11 cellular contexts compared by ENCODE assay signal in genomic region chr3:152295344-152295743, GRCh38. TPM values are rescaled to one million over a fixed set of nuclear protein-coding genes. Genes with fewer than 3 reads are reported as not detected.
A peak's percentile ranks its signal among the peaks of the same experiment; 100 is the strongest.
DNase-seq lines count a peak whose midpoint lies in the region; ATAC-seq and TF ChIP-seq lines count a peak whose summit lies in the region.
"Had no signal": no experiment of that assay in that cellular context is flagged by ENCODE, and none has a peak within 500 bp of the region (broad histone marks: within the 10 kb centered on the region; RNA-seq: fewer than 3 reads in every experiment).

No MANE protein-coding gene starts in this region.

- intact Hi-C loops in activated CD4-positive, alpha-beta memory T cell treated with anti-CD3 and anti-CD28 coated beads for 36 hours (cut with micrococcal nuclease) = no loop called here

- peak; percentile 37 for ATAC-seq in effector memory CD8-positive, alpha-beta T cell (replicated peaks)
- ATAC-seq in stimulated activated naive CD8-positive, alpha-beta T cell treated with anti-CD3 and anti-CD28 coated beads, Interleukin-15, amount 100 ng/mL, for 72 hours = no peak
- ATAC-seq: A549 had no signal

- CTCF ChIA-PET in activated CD4-positive, alpha-beta T cell treated with anti-CD3 and anti-CD28 coated beads, Interleukin-2, amount 10 ng/mL, durations not matched to agents 7 days and 5 days (lab: Charles Lee) = interaction anchor here (1.2 to 1.9 kb wide), 2 partner anchors 10 to 52 kb away, joined by 5 read pairs; no protein-coding TSS in a partner anchor
- CTCF ChIA-PET in activated CD4-positive, alpha-beta memory T cell treated with anti-CD3 and anti-CD28 coated beads for 36 hours (lab: Charles Lee) = interaction anchor here (1.1 kb wide), 1 partner anchor 111 kb away, joined by 4 read pairs; no protein-coding TSS in a partner anchor

- H3K4me3 Mint-ChIP-seq in activated CD4-positive, alpha-beta T cell treated with anti-CD3 and anti-CD28 coated beads, Interleukin-2, amount 10 ng/mL, durations not matched to agents 7 days and 5 days = no peak overlapping the region
- H3K4me3 Mint-ChIP-seq in activated CD4-positive, alpha-beta memory T cell treated with anti-CD3 and anti-CD28 coated beads for 36 hours = no peak overlapping the region
- H3K4me3 Mint-ChIP-seq in effector memory CD8-positive, alpha-beta T cell = peak overlapping the region; percentile 66 to 76
- peak overlapping the region in 1 of 2 donors; percentile 39 for H3K4me3 Mint-ChIP-seq in stimulated activated naive CD8-positive, alpha-beta T cell treated with anti-CD3 and anti-CD28 coated beads, Interleukin-15, amount 100 ng/mL, for 72 hours
- H3K4me3 Mint-ChIP-seq in nephron progenitor cell = no peak overlapping the region

- H3K4me1 Mint-ChIP-seq in activated CD4-positive, alpha-beta T cell treated with anti-CD3 and anti-CD28 coated beads, Interleukin-2, amount 10 ng/mL, durations not matched to agents 7 days and 5 days = peaks cover 73% of the 10 kb centered on the region
- H3K4me1 Mint-ChIP-seq in activated CD4-positive, alpha-beta memory T cell treated with anti-CD3 and anti-CD28 coated beads for 36 hours (ENCODE audit: low read depth) = peaks cover 78% of the 10 kb centered on the region
- peaks cover 63 to 76% of the 10 kb centered on the region in 2 donors for H3K4me1 Mint-ChIP-seq in effector memory CD8-positive, alpha-beta T cell (ENCODE audit: low read depth in 2 of 2)
- peaks cover 75% of the 10 kb centered on the region for H3K4me1 Mint-ChIP-seq in stimulated activated naive CD8-positive, alpha-beta T cell treated with anti-CD3 and anti-CD28 coated beads, Interleukin-15, amount 100 ng/mL, for 72 hours
- H3K4me1 Mint-ChIP-seq in nephron progenitor cell = peaks cover 9% of the 10 kb centered on the region

- H3K27ac Mint-ChIP-seq in activated CD4-positive, alpha-beta T cell treated with anti-CD3 and anti-CD28 coated beads, Interleukin-2, amount 10 ng/mL, durations not matched to agents 7 days and 5 days = peak overlapping the region; percentile 21
- H3K27ac Mint-ChIP-seq in activated CD4-positive, alpha-beta memory T cell treated with anti-CD3 and anti-CD28 coated beads for 36 hours = peak overlapping the region; percentile 40
- H3K27ac Mint-ChIP-seq in effector memory CD8-positive, alpha-beta T cell = peak overlapping the region; percentile 54 to 79
- peak overlapping the region; percentile 22 to 66 for H3K27ac Mint-ChIP-seq in stimulated activated naive CD8-positive, alpha-beta T cell treated with anti-CD3 and anti-CD28 coated beads, Interleukin-15, amount 100 ng/mL, for 72 hours
- no peak overlapping the region for H3K27ac Mint-ChIP-seq in nephron progenitor cell

- no peaks in the 10 kb centered on the region for H3K9me3 Mint-ChIP-seq in activated CD4-positive, alpha-beta T cell treated with anti-CD3 and anti-CD28 coated beads, Interleukin-2, amount 10 ng/mL, durations not matched to agents 7 days and 5 days
- no peaks in the 10 kb centered on the region for H3K9me3 Mint-ChIP-seq in activated CD4-positive, alpha-beta memory T cell treated with anti-CD3 and anti-CD28 coated beads for 36 hours
- H3K9me3 Mint-ChIP-seq in effector memory CD8-positive, alpha-beta T cell = no peaks in the 10 kb centered on the region
- no peaks in the 10 kb centered on the region for H3K9me3 Mint-ChIP-seq in stimulated activated naive CD8-positive, alpha-beta T cell treated with anti-CD3 and anti-CD28 coated beads, Interleukin-15, amount 100 ng/mL, for 72 hours
- H3K9me3 Mint-ChIP-seq in nephron progenitor cell = no peaks in the 10 kb centered on the region

- POLR2A ChIA-PET in activated CD4-positive, alpha-beta T cell treated with anti-CD3 and anti-CD28 coated beads, Interleukin-2, amount 10 ng/mL, durations not matched to agents 7 days and 5 days (lab: Charles Lee) = no interaction called here
- POLR2A ChIA-PET in activated CD4-positive, alpha-beta memory T cell treated with anti-CD3 and anti-CD28 coated beads for 36 hours (lab: Charles Lee) = interaction anchor here (0.7 to 1.8 kb wide), 2 partner anchors 10 to 1595 kb away, joined by 3 to 9 read pairs; no protein-coding TSS in a partner anchor

- H3K27me3 Mint-ChIP-seq in activated CD4-positive, alpha-beta T cell treated with anti-CD3 and anti-CD28 coated beads, Interleukin-2, amount 10 ng/mL, durations not matched to agents 7 days and 5 days = no peaks in the 10 kb centered on the region
- H3K27me3 Mint-ChIP-seq in activated CD4-positive, alpha-beta memory T cell treated with anti-CD3 and anti-CD28 coated beads for 36 hours = no peaks in the 10 kb centered on the region
- no peaks in the 10 kb centered on the region for H3K27me3 Mint-ChIP-seq in effector memory CD8-positive, alpha-beta T cell
- no peaks in the 10 kb centered on the region for H3K27me3 Mint-ChIP-seq in stimulated activated naive CD8-positive, alpha-beta T cell treated with anti-CD3 and anti-CD28 coated beads, Interleukin-15, amount 100 ng/mL, for 72 hours
- no peaks in the 10 kb centered on the region for H3K27me3 Mint-ChIP-seq in nephron progenitor cell (ENCODE audit: low read depth, poor library complexity)

- TF ChIP-seq CTCF in nephron progenitor cell (IDR thresholded peaks at IDR 0.05) = no peak

- H3K36me3 Mint-ChIP-seq in activated CD4-positive, alpha-beta T cell treated with anti-CD3 and anti-CD28 coated beads, Interleukin-2, amount 10 ng/mL, durations not matched to agents 7 days and 5 days (ENCODE audit: low read depth) = peaks cover 56% of the 10 kb centered on the region
- peaks cover 25% of the 10 kb centered on the region for H3K36me3 Mint-ChIP-seq in activated CD4-positive, alpha-beta memory T cell treated with anti-CD3 and anti-CD28 coated beads for 36 hours
- peaks cover 73% of the 10 kb centered on the region for H3K36me3 Mint-ChIP-seq in effector memory CD8-positive, alpha-beta T cell (ENCODE audit: insufficient read depth)
- peaks cover 11% of the 10 kb centered on the region for H3K36me3 Mint-ChIP-seq in nephron progenitor cell (ENCODE audit: low read depth)

- no peak for DNase-seq in activated CD4-positive, alpha-beta T cell treated with anti-CD3 and anti-CD28 coated beads, Interleukin-2, amount 10 ng/mL, durations not matched to agents 7 days and 5 days
- no peak for DNase-seq in activated CD4-positive, alpha-beta T cell treated with anti-CD3 and anti-CD28 coated beads, Interleukin-2, amount 50 U/mL, for 4 hours
- no peak for DNase-seq in activated CD4-positive, alpha-beta memory T cell treated with anti-CD3 and anti-CD28 coated beads for 36 hours
- DNase-seq in effector memory CD8-positive, alpha-beta T cell = no peak
- no peak for DNase-seq in stimulated activated naive CD8-positive, alpha-beta T cell treated with anti-CD3 and anti-CD28 coated beads, Interleukin-15, amount 100 ng/mL, for 72 hours
- no peak for DNase-seq in nephron progenitor cell
- DNase-seq in activated gamma-delta T cell treated with Interleukin-2 at 50 U/mL for 16 hours = no peak
- no peak for DNase-seq in NCI-H1417 (lab: John Stamatoyannopoulos, UW)
- DNase-seq: amygdala, Right ventricle myocardium superior had no signal

RNA-seq across cellular contexts. Expression of gene MBNL1, which starts 26.6 kb away (rescaled TPM):
- total RNA-seq in activated CD4-positive, alpha-beta T cell treated with anti-CD3 and anti-CD28 coated beads, Interleukin-2, amount 10 ng/mL, durations not matched to agents 7 days and 5 days = 100 to 1,000 TPM; 437 to 559 TPM
- total RNA-seq in activated CD4-positive, alpha-beta memory T cell treated with anti-CD3 and anti-CD28 coated beads for 36 hours = 100 to 1,000 TPM; 290 to 302 TPM

Comparison
In these comparisons a context has a peak if more than half of its experiments do, and no peak if none do; other contexts are left out.
1. H3K4me3 Mint-ChIP-seq: peak in effector memory CD8-positive, alpha-beta T cell (2 of 2); none in activated CD4-positive, alpha-beta T cell treated with anti-CD3 and anti-CD28 coated beads, Interleukin-2, amount 10 ng/mL, durations not matched to agents 7 days and 5 days (single experiment), activated CD4-positive, alpha-beta memory T cell treated with anti-CD3 and anti-CD28 coated beads for 36 hours (single experiment) and nephron progenitor cell (single experiment).